8 cellular contexts compared by ENCODE assay signal in the genomic region with DNA sequence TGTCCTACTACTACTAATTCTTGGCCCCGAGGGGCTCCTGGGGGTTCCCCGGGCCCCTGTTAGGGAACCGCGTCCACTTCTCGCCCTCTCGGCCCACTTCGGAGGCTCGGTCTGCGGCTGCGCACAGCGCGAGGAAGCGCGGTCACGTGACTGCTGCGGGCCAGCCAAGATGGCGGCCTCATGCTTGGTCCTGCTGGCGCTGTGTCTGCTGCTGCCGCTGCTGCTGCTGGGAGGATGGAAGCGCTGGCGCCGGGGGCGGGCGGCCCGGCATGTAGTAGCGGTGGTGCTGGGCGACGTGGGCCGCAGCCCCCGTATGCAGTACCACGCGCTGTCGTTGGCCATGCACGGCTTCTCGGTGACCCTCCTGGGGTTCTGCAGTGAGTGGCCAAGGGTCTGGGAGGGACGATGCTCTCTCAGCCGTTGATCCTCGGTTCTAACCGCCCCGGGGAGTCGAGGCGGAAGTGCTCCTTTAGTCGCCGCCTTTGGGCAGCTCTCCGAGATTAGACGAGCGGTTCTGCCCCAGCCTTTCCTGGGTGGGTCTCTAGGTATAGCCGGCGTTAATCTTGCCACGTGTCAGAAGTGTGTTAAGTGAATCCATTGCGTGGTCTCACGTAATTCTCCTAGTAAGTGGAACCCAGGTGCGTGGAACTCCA. TPM values are rescaled to one million over a fixed set of nuclear protein-coding genes. Genes with fewer than 3 reads are reported as not detected.
A peak's percentile ranks its signal among the peaks of the same experiment; 100 is the strongest.
DNase-seq lines count a peak whose midpoint lies in the region; ATAC-seq and TF ChIP-seq lines count a peak whose summit lies in the region.

A gene with protein sequence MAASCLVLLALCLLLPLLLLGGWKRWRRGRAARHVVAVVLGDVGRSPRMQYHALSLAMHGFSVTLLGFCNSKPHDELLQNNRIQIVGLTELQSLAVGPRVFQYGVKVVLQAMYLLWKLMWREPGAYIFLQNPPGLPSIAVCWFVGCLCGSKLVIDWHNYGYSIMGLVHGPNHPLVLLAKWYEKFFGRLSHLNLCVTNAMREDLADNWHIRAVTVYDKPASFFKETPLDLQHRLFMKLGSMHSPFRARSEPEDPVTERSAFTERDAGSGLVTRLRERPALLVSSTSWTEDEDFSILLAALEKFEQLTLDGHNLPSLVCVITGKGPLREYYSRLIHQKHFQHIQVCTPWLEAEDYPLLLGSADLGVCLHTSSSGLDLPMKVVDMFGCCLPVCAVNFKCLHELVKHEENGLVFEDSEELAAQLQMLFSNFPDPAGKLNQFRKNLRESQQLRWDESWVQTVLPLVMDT (plus strand): TSS at position 163 of the 653 bp plus-strand sequence. CDS start 7 bp downstream, at position 170.

- no peak for TF ChIP-seq CTCF in kidney epithelial cell (IDR thresholded peaks at IDR 0.05; ENCODE audit: insufficient read depth, low read length, poor library complexity, severe bottlenecking)

- H3K27me3 ChIP-seq in kidney epithelial cell (ENCODE audit: control insufficient read depth, insufficient read depth, low read length), result peaks cover 2% of the 10 kb centered on the region

- ATAC-seq in GM18907 (IDR thresholded peaks at IDR 0.05; ENCODE audit: unreplicated experiment) (peak; percentile 84), HG03139 (IDR thresholded peaks at IDR 0.05; ENCODE audit: unreplicated experiment) (peak; percentile 73)

- no peaks in the 10 kb centered on the region for H3K36me3 ChIP-seq in kidney epithelial cell (ENCODE audit: control insufficient read depth, insufficient read depth, low read length)

- peak; percentile 97 for DNase-seq in AG08396 (ENCODE audit: low spot score)
- peak; percentile 56 to 90 for DNase-seq in NCI-H446 (lab: John Stamatoyannopoulos, UW)
- DNase-seq in activated CD4-positive, CD25-positive, alpha-beta regulatory T cell treated with anti-CD3 and anti-CD28 coated beads, Interleukin-2, amount 50 U/mL, for 72 hours, result peak; percentile 94
- peak; percentile 81 for DNase-seq in cerebellar cortex (ENCODE audit: low spot score)
- peak; percentile 49 for DNase-seq in kidney epithelial cell (ENCODE audit: low read depth)
- DNase-seq in stimulated activated CD4-positive, alpha-beta T cell treated with anti-CD3 and anti-CD28 coated beads, Interleukin-15, amount 100 ng/mL, for 48 hours (ENCODE audit: low read depth in 2 of 2), result peak; percentile 73 to 87

- peak within 1 kb of the TSS; percentile 88 for H3K4me3 ChIP-seq in kidney epithelial cell (ENCODE audit: low read depth, low read length)

RNA-seq across cellular contexts. Expression of the gene that starts here (rescaled TPM):
- total RNA-seq in kidney epithelial cell, result 33.0 and 33.5 TPM in 2 replicates

Comparison
In these comparisons a context has a peak if more than half of its experiments do, and no peak if none do; other contexts are left out.
1. Peak in every context shown above with its lines: DNase-seq, ATAC-seq and H3K4me3 ChIP-seq.